Comparison of ENCODE assay signal across 25 cellular contexts in genomic region chr1:246279402-246279801, GRCh38.
"Had no signal": no experiment of that assay in that cellular context is flagged by ENCODE, and none has a peak within 500 bp of the region (broad histone marks: within the 10 kb centered on the region; RNA-seq: fewer than 3 reads in every experiment).

No MANE protein-coding gene starts in this region.

- H3K27ac Mint-ChIP-seq: activated naive CD4-positive, alpha-beta T cell treated with anti-CD3 and anti-CD28 coated beads, Interleukin-2, amount 10 ng/mL, durations not matched to agents 7 days and 5 days; mesothelial cell of epicardium; naive thymus-derived CD8-positive, alpha-beta T cell; neural progenitor cell; stimulated activated effector memory CD8-positive, alpha-beta T cell treated with anti-CD3 and anti-CD28 coated beads, Interleukin-12 subunit alpha, Interleukin-12 subunit beta, amount 100 ng/mL, for 72 hours; stimulated activated naive CD8-positive, alpha-beta T cell treated with anti-CD3 and anti-CD28 coated beads, Interleukin-15, amount 100 ng/mL, for 72 hours; WTC11 had no signal

- H3K27ac ChIP-seq: colonic mucosa, dorsolateral prefrontal cortex, esophagus muscularis mucosa, hepatocyte, left ventricle myocardium inferior, neural progenitor cell, right lobe of liver, skin epidermis, tibial artery had no signal

- H3K79me2 ChIP-seq: hepatocyte had no signal

- H3K4me2 ChIP-seq: hepatocyte, neural progenitor cell had no signal

- H3K9ac ChIP-seq: neural progenitor cell had no signal

- H3K4me1 ChIP-seq: colonic mucosa, esophagus muscularis mucosa, left ventricle myocardium inferior, neural progenitor cell, tibial artery had no signal

- H2AFZ ChIP-seq: hepatocyte, neural progenitor cell had no signal

- H3K9me3 ChIP-seq: colonic mucosa, esophagus muscularis mucosa, left ventricle myocardium inferior, right lobe of liver, tibial artery had no signal

- H3K36me3 ChIP-seq: colonic mucosa, esophagus muscularis mucosa, left ventricle myocardium inferior, neural progenitor cell, right lobe of liver, tibial artery had no signal

- DNase-seq: activated CD4-positive, alpha-beta T cell treated with anti-CD3 and anti-CD28 coated beads, Interleukin-2, amount 50 U/mL, for 4 hours; activated effector memory CD4-positive, alpha-beta T cell treated with anti-CD3 and anti-CD28 coated beads, Interleukin-2, amount 50 U/mL, for 16 hours; activated naive CD4-positive, alpha-beta T cell treated with anti-CD3 and anti-CD28 coated beads, Interleukin-2, amount 10 ng/mL, durations not matched to agents 7 days and 5 days; amygdala; colonic mucosa; dorsolateral prefrontal cortex; glutamatergic neuron; kidney glomerular epithelial cell; left ventricle myocardium inferior; naive thymus-derived CD8-positive, alpha-beta T cell; posterior cingulate gyrus; right lobe of liver; stimulated activated CD4-positive, alpha-beta T cell treated with anti-CD3 and anti-CD28 coated beads, Interleukin-1b, Interleukin-23, amount 100 ng/mL, for 48 hours; stimulated activated naive CD8-positive, alpha-beta T cell treated with anti-CD3 and anti-CD28 coated beads, Interleukin-15, amount 100 ng/mL, for 72 hours; tibial artery had no signal

- H3K4me1 Mint-ChIP-seq: activated naive CD4-positive, alpha-beta T cell treated with anti-CD3 and anti-CD28 coated beads, Interleukin-2, amount 10 ng/mL, durations not matched to agents 7 days and 5 days; stimulated activated effector memory CD8-positive, alpha-beta T cell treated with anti-CD3 and anti-CD28 coated beads, Interleukin-12 subunit alpha, Interleukin-12 subunit beta, amount 100 ng/mL, for 72 hours; stimulated activated naive CD8-positive, alpha-beta T cell treated with anti-CD3 and anti-CD28 coated beads, Interleukin-15, amount 100 ng/mL, for 72 hours had no signal

- H3K27me3 Mint-ChIP-seq: activated naive CD4-positive, alpha-beta T cell treated with anti-CD3 and anti-CD28 coated beads, Interleukin-2, amount 10 ng/mL, durations not matched to agents 7 days and 5 days; naive thymus-derived CD8-positive, alpha-beta T cell; stimulated activated naive CD8-positive, alpha-beta T cell treated with anti-CD3 and anti-CD28 coated beads, Interleukin-15, amount 100 ng/mL, for 72 hours had no signal

- ATAC-seq: naive thymus-derived CD8-positive, alpha-beta T cell; right lobe of liver; stimulated activated effector memory CD8-positive, alpha-beta T cell treated with anti-CD3 and anti-CD28 coated beads, Interleukin-12 subunit alpha, Interleukin-12 subunit beta, amount 100 ng/mL, for 72 hours; stimulated activated naive CD8-positive, alpha-beta T cell treated with anti-CD3 and anti-CD28 coated beads, Interleukin-15, amount 100 ng/mL, for 72 hours; WTC11 had no signal

- H3K27me3 ChIP-seq: colonic mucosa, dorsolateral prefrontal cortex, esophagus muscularis mucosa, hepatocyte, neural progenitor cell, right lobe of liver, tibial artery had no signal

- H3K4me3 Mint-ChIP-seq: activated naive CD4-positive, alpha-beta T cell treated with anti-CD3 and anti-CD28 coated beads, Interleukin-2, amount 10 ng/mL, durations not matched to agents 7 days and 5 days; mesothelial cell of epicardium; naive thymus-derived CD8-positive, alpha-beta T cell; neural progenitor cell; stimulated activated effector memory CD8-positive, alpha-beta T cell treated with anti-CD3 and anti-CD28 coated beads, Interleukin-12 subunit alpha, Interleukin-12 subunit beta, amount 100 ng/mL, for 72 hours; stimulated activated naive CD8-positive, alpha-beta T cell treated with anti-CD3 and anti-CD28 coated beads, Interleukin-15, amount 100 ng/mL, for 72 hours; WTC11 had no signal

- H3K9me3 Mint-ChIP-seq: activated naive CD4-positive, alpha-beta T cell treated with anti-CD3 and anti-CD28 coated beads, Interleukin-2, amount 10 ng/mL, durations not matched to agents 7 days and 5 days; mesothelial cell of epicardium; naive thymus-derived CD8-positive, alpha-beta T cell; neural progenitor cell; stimulated activated effector memory CD8-positive, alpha-beta T cell treated with anti-CD3 and anti-CD28 coated beads, Interleukin-12 subunit alpha, Interleukin-12 subunit beta, amount 100 ng/mL, for 72 hours; stimulated activated naive CD8-positive, alpha-beta T cell treated with anti-CD3 and anti-CD28 coated beads, Interleukin-15, amount 100 ng/mL, for 72 hours; WTC11 had no signal

- H3K36me3 Mint-ChIP-seq: activated naive CD4-positive, alpha-beta T cell treated with anti-CD3 and anti-CD28 coated beads, Interleukin-2, amount 10 ng/mL, durations not matched to agents 7 days and 5 days; mesothelial cell of epicardium; neural progenitor cell; stimulated activated effector memory CD8-positive, alpha-beta T cell treated with anti-CD3 and anti-CD28 coated beads, Interleukin-12 subunit alpha, Interleukin-12 subunit beta, amount 100 ng/mL, for 72 hours; WTC11 had no signal

- H3K4me3 ChIP-seq: colonic mucosa, dorsolateral prefrontal cortex, esophagus muscularis mucosa, hepatocyte, left ventricle myocardium inferior, neural progenitor cell, right lobe of liver, skin epidermis, tibial artery had no signal

- FAIRE-seq: bronchial epithelial cell, frontal cortex, urothelium cell line had no signal
